In the genomic region with DNA sequence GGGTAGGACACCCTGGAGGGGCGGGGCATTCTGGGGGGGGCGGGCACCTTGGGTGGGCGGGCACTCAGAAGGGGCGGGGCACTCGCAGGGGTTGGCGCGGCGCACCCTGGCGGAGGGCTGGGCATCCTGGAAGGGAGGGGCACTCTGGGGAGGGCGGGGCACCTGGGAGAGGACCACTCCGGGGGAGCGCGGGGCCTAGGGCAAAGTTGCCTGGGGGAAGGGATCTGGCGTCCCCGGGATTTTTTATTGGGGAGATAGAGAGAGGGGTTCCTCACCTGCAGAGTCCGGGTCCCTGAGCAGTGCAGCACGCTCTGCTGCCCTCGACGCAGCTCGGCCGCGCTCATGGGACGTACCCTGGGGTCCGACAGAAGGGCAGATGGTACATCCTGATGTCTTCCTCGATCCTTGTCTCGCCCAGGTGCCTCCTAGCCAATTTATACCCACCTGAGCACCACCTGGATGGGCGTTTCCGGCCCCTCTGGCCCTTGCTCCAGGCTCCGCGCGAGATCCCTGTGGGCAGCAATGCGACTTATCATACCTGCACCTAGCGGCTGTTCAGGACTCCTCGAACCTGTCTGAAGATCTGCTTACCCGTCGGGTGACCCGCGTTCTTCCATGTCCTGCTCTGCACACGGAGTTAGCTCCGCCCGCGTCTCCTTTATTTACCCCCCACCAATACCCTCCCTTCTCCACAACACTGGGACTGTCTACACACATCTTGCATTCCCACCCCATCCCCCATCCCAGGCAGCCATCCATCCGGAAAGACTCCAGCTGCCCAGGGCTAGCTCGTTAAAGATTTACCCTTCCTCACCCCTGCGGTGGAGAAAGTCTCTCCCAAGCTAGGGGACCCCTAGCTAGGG, we compare ENCODE assay signal across 8 cellular contexts. TPM values are rescaled to one million over a fixed set of nuclear protein-coding genes. Genes with fewer than 3 reads are reported as not detected.
A peak's percentile ranks its signal among the peaks of the same experiment; 100 is the strongest.
DNase-seq lines count a peak whose midpoint lies in the region; ATAC-seq and TF ChIP-seq lines count a peak whose summit lies in the region.

A gene (minus strand): TSS at position 633 of the 863 bp plus-strand sequence. CDS start 16 bp downstream, at position 617.

- H3K36me3 ChIP-seq in kidney epithelial cell (ENCODE audit: control insufficient read depth, insufficient read depth, low read length) = peaks cover 3% of the 10 kb centered on the region

- in situ Hi-C loops in astrocyte of the spinal cord (cut with HindIII; ENCODE audit: low sequenced_read_pairs) = no loop called here

- POLR2A ChIA-PET in GM10248 (lab: Yijun Ruan, JAX) = no interaction called here

- peaks cover 4% of the 10 kb centered on the region for H3K4me1 Mint-ChIP-seq in CD14-positive monocyte

- intact Hi-C loops in CD14-positive monocyte (cut with micrococcal nuclease) = no loop called here

- H3K36me3 Mint-ChIP-seq in CD14-positive monocyte = no peaks in the 10 kb centered on the region

- no peak for ATAC-seq in GM18873 (IDR thresholded peaks at IDR 0.05; ENCODE audit: low FRiP score, unreplicated experiment)

- CTCF ChIA-PET in GM10248 (lab: Yijun Ruan, JAX) = interaction anchor here (1.3 to 6.6 kb wide), 4 partner anchors 9 to 192 kb away, joined by 4 to 31 read pairs (median 7); no protein-coding TSS in a partner anchor

- no peak within 1 kb of the TSS for H3K27ac Mint-ChIP-seq in CD14-positive monocyte

- H3K27me3 ChIP-seq in kidney epithelial cell (ENCODE audit: control insufficient read depth, insufficient read depth, low read length) = no peaks in the 10 kb centered on the region

- peak within 1 kb of the TSS; percentile 17 for H3K4me3 ChIP-seq in astrocyte of the spinal cord (ENCODE audit: low read depth, low read length)
- H3K4me3 ChIP-seq in kidney epithelial cell (ENCODE audit: low read depth, low read length) = peak within 1 kb of the TSS; percentile 54

- H3K27me3 Mint-ChIP-seq in CD14-positive monocyte (ENCODE audit: low read depth in 3 of 3) = peaks cover 26 to 59% (median 47%) of the 10 kb centered on the region in 3 donors

- H3K9me3 Mint-ChIP-seq in CD14-positive monocyte = peaks cover 4 to 19% (median 16%) of the 10 kb centered on the region in 7 donors

- DNase-seq in CD14-positive monocyte (ENCODE audit: low spot score) (peak; percentile 36), NCI-H1930 (lab: John Stamatoyannopoulos, UW) (peak; percentile 48 to 70), astrocyte of the spinal cord (ENCODE audit: low read depth, low spot score) (no peak), kidney epithelial cell (ENCODE audit: low read depth) (peak; percentile 91), NK-92 (lab: John Stamatoyannopoulos, UW; ENCODE audit: unreplicated experiment) (no peak), GM10248 (ENCODE audit: extremely low spot score) (no peak)
- DNase-seq in stimulated activated CD8-positive, alpha-beta memory T cell treated with anti-CD3 and anti-CD28 coated beads, Interleukin-2, amount 100 ng/mL, for 48 hours (ENCODE audit: low read depth in 2 of 2) = peak; percentile 22 to 25

- TF ChIP-seq CTCF in CD14-positive monocyte (IDR thresholded peaks at IDR 0.05) (no peak), astrocyte of the spinal cord (IDR thresholded peaks at IDR 0.05; ENCODE audit: low read depth, low read length) (no peak), kidney epithelial cell (IDR thresholded peaks at IDR 0.05; ENCODE audit: insufficient read depth, low read length, poor library complexity, severe bottlenecking) (peak; percentile 45), GM10248 (IDR thresholded peaks at IDR 0.05; ENCODE audit: control extremely low read depth, extremely low read depth, low read depth, missing control alignments) (no peak)

- peak within 1 kb of the TSS in 1 of 2 donors; percentile 70 for H3K4me3 Mint-ChIP-seq in CD14-positive monocyte

RNA-seq across cellular contexts. Expression of the gene that starts here (rescaled TPM):
- polyA plus RNA-seq in CD14-positive monocyte = not detected
- total RNA-seq in kidney epithelial cell = 13.8 and 15.8 TPM in 2 replicates

Comparison
In these comparisons a context has a peak if more than half of its experiments do, and no peak if none do; other contexts are left out.
1. Peak in DNase-seq in CD14-positive monocyte; RNA of the gene not detected or under 1 TPM.
2. DNase-seq: peak in NCI-H1930 (2 of 2), kidney epithelial cell (single experiment) and stimulated activated CD8-positive, alpha-beta memory T cell treated with anti-CD3 and anti-CD28 coated beads, Interleukin-2, amount 100 ng/mL, for 48 hours (2 of 2); none in astrocyte of the spinal cord (single experiment), NK-92 (single experiment) and GM10248 (single experiment).